In genomic region chr16:4846503-4846900, GRCh38 we compare ENCODE assay signal across 8 cellular contexts.
DNase-seq lines count a peak whose midpoint lies in the region; ATAC-seq lines count a peak whose summit lies in the region.

No MANE protein-coding gene starts in this region.

- peak overlapping the region; percentile 90 for H3K4me3 ChIP-seq in NT2/D1 (ENCODE audit: insufficient read length, low read depth)

- peak; percentile 23 for ATAC-seq in HG02678 (IDR thresholded peaks at IDR 0.05; ENCODE audit: unreplicated experiment)

- DNase-seq in NCI-H82 (lab: John Stamatoyannopoulos, UW) (peak; percentile 26), NCI-H82 treated with DMSO at 0.1 percent for 48 hours (lab: John Stamatoyannopoulos, UW; ENCODE audit: unreplicated experiment) (no peak), NT2/D1 (ENCODE audit: low read depth, low spot score) (no peak), anterior cingulate cortex (lab: John Stamatoyannopoulos, UW) (peak in 44 of 58 donors; percentile 13 to 70 (median 46)), hypothalamus (lab: John Stamatoyannopoulos, UW) (peak in 32 of 51 donors; percentile 15 to 68 (median 42)), putamen (ENCODE audit: low spot score) (peak; percentile 28), SHP77 treated with DMSO at 0.1 percent for 48 hours (lab: John Stamatoyannopoulos, UW) (no peak)

- peak overlapping the region; percentile 96 for H3K9ac ChIP-seq in NT2/D1 (ENCODE audit: insufficient read length, low read depth)

- H3K4me1 ChIP-seq in NT2/D1 (ENCODE audit: insufficient read depth, insufficient read length): no peaks in the 10 kb centered on the region

- H3K9me3 ChIP-seq in NT2/D1 (ENCODE audit: insufficient read depth, low read length): no peaks in the 10 kb centered on the region

- H3K36me3 ChIP-seq in NT2/D1 (ENCODE audit: insufficient read depth, insufficient read length, low read length): peaks cover 54% of the 10 kb centered on the region

- no peaks in the 10 kb centered on the region for H3K27me3 ChIP-seq in NT2/D1 (ENCODE audit: insufficient read depth, insufficient read length)

Comparison
In these comparisons a context has a peak if more than half of its experiments do, and no peak if none do; other contexts are left out.
1. DNase-seq: peak in NCI-H82 (single experiment), anterior cingulate cortex (44 of 58), hypothalamus (32 of 51) and putamen (single experiment); none in NCI-H82 treated with DMSO at 0.1 percent for 48 hours (single experiment), NT2/D1 (single experiment) and SHP77 treated with DMSO at 0.1 percent for 48 hours (single experiment).